ENCODE assay signal across 9 cellular contexts in genomic region chr6:112087916-112088315, GRCh38. TPM values are rescaled to one million over a fixed set of nuclear protein-coding genes. Genes with fewer than 3 reads are reported as not detected.
A peak's percentile ranks its signal among the peaks of the same experiment; 100 is the strongest.
DNase-seq lines count a peak whose midpoint lies in the region; ATAC-seq and TF ChIP-seq lines count a peak whose summit lies in the region.
"Had no signal": no experiment of that assay in that cellular context is flagged by ENCODE, and none has a peak within 500 bp of the region (broad histone marks: within the 10 kb centered on the region; RNA-seq: fewer than 3 reads in every experiment).

No MANE protein-coding gene starts in this region.

- peak overlapping the region; percentile 97 for H3K4me3 ChIP-seq in CD4-positive, CD25-positive, alpha-beta regulatory T cell (ENCODE audit: low read depth, low read length)
- H3K4me3 ChIP-seq in MG63: peak overlapping the region; percentile 87
- H3K4me3 ChIP-seq in endodermal cell (ENCODE audit: low read length): peak overlapping the region; percentile 94
- H3K4me3 ChIP-seq in neutrophil (ENCODE audit: low read depth in 1 of 2, low read length in 1 of 2): peak overlapping the region; percentile 62 to 69

- no peak for DNase-seq in CD4-positive, CD25-positive, alpha-beta regulatory T cell
- no peak for DNase-seq in MG63
- DNase-seq in endodermal cell: no peak
- DNase-seq in SKM-1 (lab: John Stamatoyannopoulos, UW; ENCODE audit: unreplicated experiment): no peak
- no peak for DNase-seq in iPS-NIHi7 (ENCODE audit: extremely low spot score)

- no peak overlapping the region for H3K4me3 Mint-ChIP-seq in CD4-positive, CD25-positive, alpha-beta regulatory T cell
- H3K4me3 Mint-ChIP-seq in endodermal cell: no peak overlapping the region
- H3K4me3 Mint-ChIP-seq: T-helper 1 cell treated with Interleukin-12 subunit alpha and Interleukin-12 subunit beta and Interleukin-4 antibody, amounts not matched to agents 30 μg/mL and 1 μg/mL, for 36 hours had no signal

- peaks cover 45% of the 10 kb centered on the region for H3K27me3 Mint-ChIP-seq in CD4-positive, CD25-positive, alpha-beta regulatory T cell
- H3K27me3 Mint-ChIP-seq in endodermal cell (ENCODE audit: insufficient read depth): peaks cover 2% of the 10 kb centered on the region

- H3K27ac ChIP-seq in CD4-positive, CD25-positive, alpha-beta regulatory T cell (ENCODE audit: insufficient read depth, low read length, poor library complexity, severe bottlenecking): peak overlapping the region; percentile 87
- H3K27ac ChIP-seq in endodermal cell (ENCODE audit: low read depth, low read length) (peak overlapping the region; percentile 40), neutrophil (no peak overlapping the region)

- TF ChIP-seq CTCF in endodermal cell (conservative IDR thresholded peaks at IDR 0.05): no peak
- no peak for TF ChIP-seq CTCF in neutrophil (IDR thresholded peaks at IDR 0.05)

- ATAC-seq in CD4-positive, CD25-positive, alpha-beta regulatory T cell (ENCODE audit: low read depth in 2 of 2): no peak
- ATAC-seq in HG02840 (IDR thresholded peaks at IDR 0.05; ENCODE audit: low FRiP score, unreplicated experiment) (no peak), HG02678 (IDR thresholded peaks at IDR 0.05; ENCODE audit: unreplicated experiment) (no peak)

- H3K4me1 ChIP-seq in CD4-positive, CD25-positive, alpha-beta regulatory T cell (ENCODE audit: control insufficient read depth, insufficient read depth, low read length, poor library complexity, severe bottlenecking): peaks cover 16% of the 10 kb centered on the region
- H3K4me1 ChIP-seq in endodermal cell (ENCODE audit: control insufficient read depth, insufficient read depth, low read length) (no peaks in the 10 kb centered on the region), neutrophil (ENCODE audit: control insufficient read depth in 1 of 2, insufficient read depth in 1 of 2, low read depth in 1 of 2, low read length in 1 of 2) (peaks cover 22 to 24% of the 10 kb centered on the region in 2 experiments)

- H3K36me3 Mint-ChIP-seq in CD4-positive, CD25-positive, alpha-beta regulatory T cell: peaks cover 12% of the 10 kb centered on the region
- peaks cover 28% of the 10 kb centered on the region for H3K36me3 Mint-ChIP-seq in endodermal cell (ENCODE audit: low read depth)

- H3K27me3 ChIP-seq in CD4-positive, CD25-positive, alpha-beta regulatory T cell (ENCODE audit: control insufficient read depth, insufficient read depth, low read length): peaks cover 36% of the 10 kb centered on the region
- no peaks in the 10 kb centered on the region for H3K27me3 ChIP-seq in MG63
- peaks cover 13% of the 10 kb centered on the region for H3K27me3 ChIP-seq in endodermal cell (ENCODE audit: control insufficient read depth, insufficient read depth, low read length, poor library complexity, severe bottlenecking)
- H3K27me3 ChIP-seq in neutrophil: peaks cover 21% of the 10 kb centered on the region

- H3K9me3 ChIP-seq in CD4-positive, CD25-positive, alpha-beta regulatory T cell (ENCODE audit: control insufficient read depth in 2 of 2, low read length in 2 of 2): no peaks in the 10 kb centered on the region
- H3K9me3 ChIP-seq in MG63 (no peaks in the 10 kb centered on the region), endodermal cell (ENCODE audit: control insufficient read depth, low read length) (no peaks in the 10 kb centered on the region), neutrophil (no peaks in the 10 kb centered on the region)

- WGBS in endodermal cell (ENCODE audit: insufficient coverage in 1 of 2, insufficient read length in 1 of 2), 2 experiments: 47 to 48% methylated on average over 5 to 7 of the region's 7 CpGs

- H3K9me3 Mint-ChIP-seq in CD4-positive, CD25-positive, alpha-beta regulatory T cell: no peaks in the 10 kb centered on the region
- H3K9me3 Mint-ChIP-seq in endodermal cell: no peaks in the 10 kb centered on the region
- H3K9me3 Mint-ChIP-seq: T-helper 1 cell treated with Interleukin-12 subunit alpha and Interleukin-12 subunit beta and Interleukin-4 antibody, amounts not matched to agents 30 μg/mL and 1 μg/mL, for 36 hours had no signal

- H3K9ac ChIP-seq in endodermal cell (ENCODE audit: extremely low read depth, low read length, poor library complexity, severe bottlenecking): peak overlapping the region; percentile 56

- H3K27ac Mint-ChIP-seq in CD4-positive, CD25-positive, alpha-beta regulatory T cell: no peak overlapping the region
- no peak overlapping the region for H3K27ac Mint-ChIP-seq in endodermal cell
- H3K27ac Mint-ChIP-seq: T-helper 1 cell treated with Interleukin-12 subunit alpha and Interleukin-12 subunit beta and Interleukin-4 antibody, amounts not matched to agents 30 μg/mL and 1 μg/mL, for 36 hours had no signal

- H3K4me1 Mint-ChIP-seq in CD4-positive, CD25-positive, alpha-beta regulatory T cell: peaks cover 0 to 14% (median 10%) of the 10 kb centered on the region in 4 donors
- peaks cover 3% of the 10 kb centered on the region for H3K4me1 Mint-ChIP-seq in endodermal cell

- peaks cover 2% of the 10 kb centered on the region for H3K36me3 ChIP-seq in CD4-positive, CD25-positive, alpha-beta regulatory T cell (ENCODE audit: control insufficient read depth, insufficient read depth, low read length)
- H3K36me3 ChIP-seq in MG63 (peaks cover 19% of the 10 kb centered on the region), endodermal cell (ENCODE audit: control insufficient read depth, insufficient read depth, low read length) (peaks cover 25% of the 10 kb centered on the region), neutrophil (no peaks in the 10 kb centered on the region)

RNA-seq across cellular contexts. Expression of gene FAM229B, which starts 0.5 kb away (rescaled TPM):
- 0.49 TPM for total RNA-seq in CD4-positive, CD25-positive, alpha-beta regulatory T cell
- polyA plus RNA-seq in CD4-positive, CD25-positive, alpha-beta regulatory T cell: 1 to 10 TPM; 1.9 to 5.2 (median 4.3) TPM
- 3.0 and 13.6 TPM in 2 replicates for total RNA-seq in MG63 (2014; rRNA removed; shearing (Covaris generic); ENCODE audit: low replicate concordance)
- 10 to 100 TPM; 21.0 to 24.3 TPM for total RNA-seq in endodermal cell
- 28.3 TPM for polyA plus RNA-seq in endodermal cell (2013, experiment 1 of 2)
- 27.9 TPM for polyA plus RNA-seq in endodermal cell (2013, experiment 2 of 2)

RNA-seq across cellular contexts. Expression of gene TUBE1, which starts 0.6 kb away (rescaled TPM):
- total RNA-seq in CD4-positive, CD25-positive, alpha-beta regulatory T cell: 21.4 TPM
- polyA plus RNA-seq in CD4-positive, CD25-positive, alpha-beta regulatory T cell: 10 to 100 TPM; 11.5 to 16.0 (median 12.8) TPM
- 23.5 and 57.3 TPM in 2 replicates for total RNA-seq in MG63 (2014; rRNA removed; shearing (Covaris generic); ENCODE audit: low replicate concordance)
- 10 to 100 TPM; 27.7 to 40.2 TPM for total RNA-seq in endodermal cell
- polyA plus RNA-seq in endodermal cell (2013, experiment 1 of 2): 33.9 TPM
- polyA plus RNA-seq in endodermal cell (2013, experiment 2 of 2): 27.7 TPM

RNA-seq across cellular contexts. Expression of gene CCN6, which starts 34.0 kb away (rescaled TPM):
- not detected for total RNA-seq in CD4-positive, CD25-positive, alpha-beta regulatory T cell
- polyA plus RNA-seq in CD4-positive, CD25-positive, alpha-beta regulatory T cell: under 1 TPM in 3 of 4 donors, not detected in 1; 0.06 to 0.39 (median 0.11) TPM
- total RNA-seq in MG63 (2014; rRNA removed; shearing (Covaris generic); ENCODE audit: low replicate concordance): not detected in 2 replicates
- total RNA-seq in endodermal cell: not detected
- polyA plus RNA-seq in endodermal cell (2013, experiment 1 of 2): not detected
- polyA plus RNA-seq in endodermal cell (2013, experiment 2 of 2): not detected
